ENCODE assay signal across 9 cellular contexts in genomic region chr17:83200746-83201145, GRCh38.
A peak's percentile ranks its signal among the peaks of the same experiment; 100 is the strongest.
DNase-seq lines count a peak whose midpoint lies in the region; ATAC-seq and TF ChIP-seq lines count a peak whose summit lies in the region.
"Had no signal": no experiment of that assay in that cellular context is flagged by ENCODE, and none has a peak within 500 bp of the region (broad histone marks: within the 10 kb centered on the region; RNA-seq: fewer than 3 reads in every experiment).

No MANE protein-coding gene starts in this region.

- H3K9me3 Mint-ChIP-seq in immature natural killer cell, result no peaks in the 10 kb centered on the region
- H3K9me3 Mint-ChIP-seq: mesothelial cell of epicardium had no signal

- peaks cover 72 to 74% of the 10 kb centered on the region in 2 donors for H3K4me1 Mint-ChIP-seq in immature natural killer cell

- no peak for ATAC-seq in HG03565 (IDR thresholded peaks at IDR 0.05; ENCODE audit: unreplicated experiment)
- ATAC-seq in HG02763 (IDR thresholded peaks at IDR 0.05; ENCODE audit: unreplicated experiment), result no peak
- no peak for ATAC-seq in GM21825 (IDR thresholded peaks at IDR 0.05; ENCODE audit: unreplicated experiment)

- H3K27me3 ChIP-seq in HL-60 (ENCODE audit: insufficient read depth, poor library complexity, severe bottlenecking) (no peaks in the 10 kb centered on the region), skeletal muscle tissue (ENCODE audit: control insufficient read depth in 3 of 3, insufficient read depth in 3 of 3, low read length in 3 of 3) (peaks cover 0 to 5% (median 0%) of the 10 kb centered on the region in 3 donors)

- H3K36me3 Mint-ChIP-seq in immature natural killer cell, result no peaks in the 10 kb centered on the region
- H3K36me3 Mint-ChIP-seq: mesothelial cell of epicardium had no signal

- no peak for DNase-seq in HL-60 (ENCODE audit: low read depth in 1 of 2, low spot score in 1 of 2)
- peak; percentile 61 for DNase-seq in activated CD8-positive, alpha-beta memory T cell treated with anti-CD3 and anti-CD28 coated beads, Interleukin-2, amount 50 U/mL, for 48 hours
- no peak for DNase-seq in immature natural killer cell
- no peak for DNase-seq in NCI-H510A (lab: John Stamatoyannopoulos, UW)

- no peaks in the 10 kb centered on the region for H3K36me3 ChIP-seq in skeletal muscle tissue (ENCODE audit: control insufficient read depth in 3 of 3, insufficient read depth in 3 of 3, low read length in 3 of 3)

- H3K9me3 ChIP-seq in skeletal muscle tissue (ENCODE audit: control insufficient read depth in 3 of 3, low read length in 3 of 3), result no peaks in the 10 kb centered on the region

- no peak for TF ChIP-seq CTCF in HL-60 (IDR thresholded peaks at IDR 0.05; ENCODE audit: insufficient read depth, low read length)

- peak overlapping the region in 2 of 3 donors; percentile 7 to 54 for H3K9ac ChIP-seq in skeletal muscle tissue (ENCODE audit: low read depth in 1 of 3, low read length in 3 of 3)

- peak overlapping the region; percentile 97 to 100 (median 99) for H3K27ac Mint-ChIP-seq in immature natural killer cell
- H3K27ac Mint-ChIP-seq: mesothelial cell of epicardium had no signal

- H3K4me3 Mint-ChIP-seq in immature natural killer cell, result peak overlapping the region; percentile 85 to 97 (median 89)
- H3K4me3 Mint-ChIP-seq: mesothelial cell of epicardium had no signal

- H3K4me3 ChIP-seq in HL-60 (replicated peaks; ENCODE audit: insufficient read depth, low read length) (no peak overlapping the region), skeletal muscle tissue (ENCODE audit: low read length in 3 of 3) (no peak overlapping the region)

- peak overlapping the region; percentile 94 for H3K27ac ChIP-seq in HL-60 (replicated peaks)
- peak overlapping the region; percentile 85 for H3K27ac ChIP-seq in skeletal muscle tissue (ENCODE audit: low read depth, low read length)

- H3K27me3 Mint-ChIP-seq in immature natural killer cell (ENCODE audit: low read depth in 3 of 3), result peaks cover 15 to 28% (median 21%) of the 10 kb centered on the region in 3 donors

- peaks cover 57 to 74% (median 62%) of the 10 kb centered on the region in 3 donors for H3K4me1 ChIP-seq in skeletal muscle tissue (ENCODE audit: control insufficient read depth in 3 of 3, insufficient read depth in 3 of 3, low read length in 3 of 3)
